In the genomic region with DNA sequence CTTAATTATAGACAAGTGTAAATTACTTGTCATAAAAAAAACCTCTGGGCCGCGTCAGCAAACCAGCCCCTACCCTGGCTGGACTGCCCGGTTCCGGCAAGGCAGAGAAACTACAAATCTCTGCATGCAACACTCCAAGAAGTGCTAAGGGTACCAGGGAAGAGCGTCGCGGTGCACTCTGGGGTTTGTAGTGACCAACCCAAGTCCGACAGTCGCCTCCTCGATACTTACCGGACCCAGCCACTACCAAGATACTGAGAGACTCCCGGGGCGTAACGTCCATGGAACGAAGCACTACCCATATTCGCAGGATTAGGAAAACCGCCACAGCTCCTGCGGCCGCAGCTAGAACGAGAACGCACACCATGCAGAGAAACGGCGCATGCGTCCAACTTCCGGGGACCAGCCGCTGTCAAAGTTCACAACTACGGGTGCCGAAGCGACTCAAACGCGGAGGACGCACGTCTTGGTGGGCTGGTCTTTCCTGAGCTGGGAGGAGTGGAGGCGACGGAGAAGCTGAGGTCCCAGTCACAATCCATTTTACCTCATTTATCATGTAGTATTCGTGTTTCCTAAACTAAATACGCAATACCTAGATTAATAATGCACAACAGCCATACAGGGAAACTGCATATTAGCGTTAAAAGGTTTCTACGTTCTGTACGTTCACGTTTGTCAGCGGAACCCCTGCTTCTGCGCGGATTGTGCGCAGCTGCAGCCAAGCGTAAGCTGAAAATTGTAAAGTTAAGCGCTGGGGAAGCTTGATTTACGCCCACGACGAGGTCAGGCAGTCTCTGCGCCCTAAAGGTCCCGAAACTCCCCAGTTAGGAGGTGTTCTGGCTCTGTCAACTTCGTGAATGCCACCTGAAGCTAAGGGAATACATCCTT, we compare ENCODE assay signal across 8 cellular contexts. TPM values are rescaled to one million over a fixed set of nuclear protein-coding genes. Genes with fewer than 3 reads are reported as not detected.
DNase-seq lines count a peak whose midpoint lies in the region; ATAC-seq and TF ChIP-seq lines count a peak whose summit lies in the region.

A gene with protein sequence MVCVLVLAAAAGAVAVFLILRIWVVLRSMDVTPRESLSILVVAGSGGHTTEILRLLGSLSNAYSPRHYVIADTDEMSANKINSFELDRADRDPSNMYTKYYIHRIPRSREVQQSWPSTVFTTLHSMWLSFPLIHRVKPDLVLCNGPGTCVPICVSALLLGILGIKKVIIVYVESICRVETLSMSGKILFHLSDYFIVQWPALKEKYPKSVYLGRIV (minus strand): TSS at position 420 of the 888 bp plus-strand sequence. CDS start 53 bp downstream, at position 367.

- H3K27ac ChIP-seq in SJSA1: peak within 1 kb of the TSS; percentile 56
- H3K27ac ChIP-seq in gastroesophageal sphincter: peak within 1 kb of the TSS; percentile 57 to 96 (median 89)
- H3K27ac ChIP-seq in neuronal stem cell (replicated peaks; ENCODE audit: low read length): peak within 1 kb of the TSS; percentile 63
- H3K27ac ChIP-seq in subcutaneous abdominal adipose tissue (ENCODE audit: low read depth, low read length): peak within 1 kb of the TSS; percentile 92

- CTCF ChIA-PET in activated naive CD4-positive, alpha-beta T cell treated with anti-CD3 and anti-CD28 coated beads for 36 hours (lab: Charles Lee): interaction anchor here (1.0 to 2.6 kb wide), 4 partner anchors 12 to 161 kb away, joined by 3 to 18 read pairs (median 7); a partner anchor contains a TSS

- no peak for TF ChIP-seq EP300 in gastroesophageal sphincter (IDR thresholded peaks at IDR 0.05)

- no peak within 1 kb of the TSS for H2BK12ac ChIP-seq in neuronal stem cell (ENCODE audit: low read length)

- H3K4me2 ChIP-seq in neuronal stem cell (ENCODE audit: insufficient read depth, low read length, poor library complexity, severe bottlenecking): peak within 1 kb of the TSS; percentile 54

- no peaks in the 10 kb centered on the region for H3K9me3 ChIP-seq in SJSA1 (replicated peaks)
- H3K9me3 ChIP-seq in gastroesophageal sphincter: no peaks in the 10 kb centered on the region
- H3K9me3 ChIP-seq in neuronal stem cell (replicated peaks in 1 of 2; ENCODE audit: control insufficient read depth in 2 of 2, insufficient read depth in 1 of 2, low read depth in 1 of 2, low read length in 2 of 2): no peaks in the 10 kb centered on the region
- no peaks in the 10 kb centered on the region for H3K9me3 ChIP-seq in subcutaneous abdominal adipose tissue (ENCODE audit: control insufficient read depth in 5 of 5, low read length in 5 of 5)

- peak within 1 kb of the TSS; percentile 70 for H3K4me3 ChIP-seq in HFF-Myc (replicated peaks; ENCODE audit: low read depth, low read length)
- H3K4me3 ChIP-seq in SJSA1: peak within 1 kb of the TSS; percentile 68
- H3K4me3 ChIP-seq in gastroesophageal sphincter: peak within 1 kb of the TSS; percentile 50 to 62
- H3K4me3 ChIP-seq in neuronal stem cell (ENCODE audit: low read length in 2 of 2): peak within 1 kb of the TSS; percentile 65 to 90
- peak within 1 kb of the TSS; percentile 81 to 99 (median 96) for H3K4me3 ChIP-seq in subcutaneous abdominal adipose tissue (ENCODE audit: low read depth in 1 of 5, low read length in 5 of 5)

- H3K36me3 ChIP-seq in SJSA1 (0 out of 2 replicates have a peak, but pooled peaks cover 3% of the 10 kb centered on the region), gastroesophageal sphincter (no peaks in the 10 kb centered on the region), neuronal stem cell (replicated peaks in 1 of 2; ENCODE audit: control insufficient read depth in 2 of 2, insufficient read depth in 2 of 2, low read length in 2 of 2) (peaks cover 0 to 4% of the 10 kb centered on the region in 2 donors), subcutaneous abdominal adipose tissue (ENCODE audit: control insufficient read depth in 5 of 5, insufficient read depth in 5 of 5, low read length in 5 of 5) (no peaks in the 10 kb centered on the region)

- H3K4me1 Mint-ChIP-seq in activated naive CD4-positive, alpha-beta T cell treated with anti-CD3 and anti-CD28 coated beads for 36 hours (ENCODE audit: low read depth): peaks cover 12% of the 10 kb centered on the region

- no peak within 1 kb of the TSS for H4K91ac ChIP-seq in neuronal stem cell (ENCODE audit: low read depth, low read length, poor library complexity)

- H2BK5ac ChIP-seq in neuronal stem cell (ENCODE audit: low read length): no peak within 1 kb of the TSS

- TF ChIP-seq CTCF in HFF-Myc (IDR thresholded peaks at IDR 0.05; ENCODE audit: low read depth, low read length, missing control alignments) (no peak), gastroesophageal sphincter (IDR thresholded peaks at IDR 0.05) (no peak)

- peak within 1 kb of the TSS; percentile 89 for H3K18ac ChIP-seq in neuronal stem cell (ENCODE audit: low read length)

- no peak within 1 kb of the TSS for H2BK15ac ChIP-seq in neuronal stem cell (ENCODE audit: low read length)

- no peak within 1 kb of the TSS for H2AK5ac ChIP-seq in neuronal stem cell (ENCODE audit: low read depth, low read length)

- peak; percentile 95 for DNase-seq in GM03348 (ENCODE audit: low spot score)
- DNase-seq in HFF-Myc (ENCODE audit: extremely low read depth, low read depth): peak; percentile 87
- DNase-seq in MV-4-11 (lab: John Stamatoyannopoulos, UW): peak; percentile 90
- peak; percentile 93 to 98 for DNase-seq in SJSA1 (ENCODE audit: low read depth in 1 of 2, low spot score in 2 of 2)
- DNase-seq in activated naive CD4-positive, alpha-beta T cell treated with anti-CD3 and anti-CD28 coated beads for 36 hours: peak; percentile 96
- peak; percentile 93 for DNase-seq in neuronal stem cell (ENCODE audit: low spot score)

- H3K9ac ChIP-seq in neuronal stem cell (ENCODE audit: low read depth, low read length, poor library complexity): peak within 1 kb of the TSS; percentile 67
- H3K9ac ChIP-seq in subcutaneous abdominal adipose tissue (ENCODE audit: low read length in 5 of 5): peak within 1 kb of the TSS; percentile 85 to 90 (median 86)

- intact Hi-C loops in activated naive CD4-positive, alpha-beta T cell treated with anti-CD3 and anti-CD28 coated beads for 36 hours (cut with micrococcal nuclease): loop anchor here (1.0 to 5.0 kb wide), 9 partner anchors 45 to 1649 kb away; a partner anchor contains a TSS

- H3K27me3 Mint-ChIP-seq in activated naive CD4-positive, alpha-beta T cell treated with anti-CD3 and anti-CD28 coated beads for 36 hours (ENCODE audit: low read depth): peaks cover 2% of the 10 kb centered on the region

- H3K79me1 ChIP-seq in neuronal stem cell (ENCODE audit: low read depth, low read length): no peaks in the 10 kb centered on the region

- peak within 1 kb of the TSS; percentile 95 for H3K27ac Mint-ChIP-seq in activated naive CD4-positive, alpha-beta T cell treated with anti-CD3 and anti-CD28 coated beads for 36 hours

- H3K4me3 Mint-ChIP-seq in activated naive CD4-positive, alpha-beta T cell treated with anti-CD3 and anti-CD28 coated beads for 36 hours: peak within 1 kb of the TSS; percentile 91

- peak within 1 kb of the TSS; percentile 91 for H2AFZ ChIP-seq in neuronal stem cell (ENCODE audit: low read length)

- ATAC-seq in gastroesophageal sphincter: peak; percentile 99

- 0% methylated on average over 23 to 49 of the region's 53 CpGs for WGBS in gastroesophageal sphincter (ENCODE audit: low coverage in 1 of 2), 2 donors
- WGBS in neuronal stem cell (ENCODE audit: extremely low coverage in 2 of 2, insufficient read length in 2 of 2, insufficient replicate concordance in 1 of 2), 2 donors: no CpG with 5 or more reads among the region's 53 CpGs

- no peak within 1 kb of the TSS for H2BK120ac ChIP-seq in neuronal stem cell (ENCODE audit: low read depth, low read length)

- no peak within 1 kb of the TSS for H3K14ac ChIP-seq in neuronal stem cell (ENCODE audit: low read length)

- no peaks in the 10 kb centered on the region for H3K9me3 Mint-ChIP-seq in activated naive CD4-positive, alpha-beta T cell treated with anti-CD3 and anti-CD28 coated beads for 36 hours

- H3K4me1 ChIP-seq in SJSA1 (replicated peaks) (no peaks in the 10 kb centered on the region; the same call in 1 of the 2 replicates), gastroesophageal sphincter (peaks cover 0 to 17% (median 2%) of the 10 kb centered on the region in 3 donors), neuronal stem cell (ENCODE audit: control insufficient read depth in 2 of 2, insufficient read depth in 1 of 2, low read depth in 1 of 2, low read length in 2 of 2) (peaks cover 2% of the 10 kb centered on the region in 2 donors), subcutaneous abdominal adipose tissue (ENCODE audit: control insufficient read depth in 5 of 5, insufficient read depth in 5 of 5, low read length in 5 of 5) (peaks cover 0 to 22% (median 19%) of the 10 kb centered on the region in 5 donors)

- H3K27me3 ChIP-seq in SJSA1 (replicated peaks): no peaks in the 10 kb centered on the region
- no peaks in the 10 kb centered on the region for H3K27me3 ChIP-seq in gastroesophageal sphincter
- H3K27me3 ChIP-seq in neuronal stem cell (ENCODE audit: control insufficient read depth in 3 of 3, insufficient read depth in 3 of 3, low read depth in 1 of 3, low read length in 3 of 3): peaks cover 0 to 2% (median 0%) of the 10 kb centered on the region in 3 experiments
- no peaks in the 10 kb centered on the region for H3K27me3 ChIP-seq in subcutaneous abdominal adipose tissue (ENCODE audit: control insufficient read depth in 5 of 5, insufficient read depth in 4 of 5, low read length in 5 of 5)

- H3K4ac ChIP-seq in neuronal stem cell (ENCODE audit: low read length): no peak within 1 kb of the TSS

- H4K8ac ChIP-seq in neuronal stem cell (ENCODE audit: low read depth, low read length): no peak within 1 kb of the TSS

- H3K36me3 Mint-ChIP-seq in activated naive CD4-positive, alpha-beta T cell treated with anti-CD3 and anti-CD28 coated beads for 36 hours (ENCODE audit: low read depth): peaks cover 4% of the 10 kb centered on the region

- no peak within 1 kb of the TSS for H3K23ac ChIP-seq in neuronal stem cell (ENCODE audit: low read depth, low read length, poor library complexity)

- TF ChIP-seq POLR2A in gastroesophageal sphincter (IDR thresholded peaks at IDR 0.05): peak; percentile 44 to 66

RNA-seq across cellular contexts. Expression of the gene that starts here (rescaled TPM):
- 1.5 and 2.1 TPM in 2 replicates for total RNA-seq in SJSA1 (2014; rRNA removed; shearing (Covaris generic))
- 1 to 10 TPM; 4.1 to 6.2 TPM for total RNA-seq in activated naive CD4-positive, alpha-beta T cell treated with anti-CD3 and anti-CD28 coated beads for 36 hours
- total RNA-seq in gastroesophageal sphincter: 1 to 10 TPM in 1 of 4 donors, under 1 TPM in 3; 0.62 to 1.2 (median 0.79) TPM
- polyA plus RNA-seq in neuronal stem cell (2013, experiment 1 of 2): 2.5 TPM
- polyA plus RNA-seq in neuronal stem cell (2013, experiment 2 of 2): 3.3 TPM

Comparison
In these comparisons a context has a peak if more than half of its experiments do, and no peak if none do; other contexts are left out.
1. Peak in every context shown above with its lines: DNase-seq, ATAC-seq, H3K4me3 ChIP-seq and H3K27ac ChIP-seq.